28 cellular contexts compared by ENCODE assay signal in genomic region chr1:80533775-80534314, GRCh38.
DNase-seq lines count a peak whose midpoint lies in the region; ATAC-seq and TF ChIP-seq lines count a peak whose summit lies in the region.
"Had no signal": no experiment of that assay in that cellular context is flagged by ENCODE, and none has a peak within 500 bp of the region (broad histone marks: within the 10 kb centered on the region; RNA-seq: fewer than 3 reads in every experiment).

No MANE protein-coding gene starts in this region.

- H3K27me3 Mint-ChIP-seq in nephron (ENCODE audit: low read depth): no peaks in the 10 kb centered on the region
- H3K27me3 Mint-ChIP-seq in activated T-helper 1 cell treated with anti-CD3 and anti-CD28 coated beads, Interleukin-12 subunit alpha, Interleukin-12 subunit beta, Interleukin-2, Interleukin-4 antibody, amounts not matched to agents 30 ng/mL and 10 ng/mL and 1 ng/mL, durations not matched to agents 14 hours and 24 hours and 36 hours (ENCODE audit: insufficient read depth): no peaks in the 10 kb centered on the region
- H3K27me3 Mint-ChIP-seq: activated naive CD4-positive, alpha-beta T cell treated with anti-CD3 and anti-CD28 coated beads, Interleukin-2, amount 50 U/mL, for 24 hours; dendritic cell treated with granulocyte-macrophage colony-stimulating factor and Interleukin-4, amounts not matched to agents 40 ng/mL and 50 ng/mL, for 4 days; memory B cell; naive B cell; stimulated activated memory B cell treated with anti-CD40 and anti-IgM and Interleukin-4, amounts not matched to agents 10 μg/mL and 1 μg/mL and 100 μg/mL, for 72 hours had no signal

- peaks cover 26% of the 10 kb centered on the region for H3K4me1 ChIP-seq in A673 (ENCODE audit: insufficient read depth, low read length, poor library complexity, severe bottlenecking)
- H3K4me1 ChIP-seq in HUES48 (ENCODE audit: control insufficient read depth, insufficient read depth, low read length): peaks cover 53% of the 10 kb centered on the region
- H3K4me1 ChIP-seq in heart left ventricle: no peaks in the 10 kb centered on the region
- H3K4me1 ChIP-seq: Caco-2, spleen had no signal

- no TSS peak for BruUV-seq in A673 (replicated peaks; lab: Mats Ljungman, UMichigan)

- TF ChIP-seq CTCF in A673 (conservative IDR thresholded peaks at IDR 0.05; ENCODE audit: low read depth, low read length) (no peak), coronary artery (IDR thresholded peaks at IDR 0.05) (no peak), nephron (IDR thresholded peaks at IDR 0.05; ENCODE audit: unreplicated experiment in 3 of 3) (no peak), heart left ventricle (IDR thresholded peaks at IDR 0.05) (no peak)

- H3K9me3 Mint-ChIP-seq in nephron: no peaks in the 10 kb centered on the region
- no peaks in the 10 kb centered on the region for H3K9me3 Mint-ChIP-seq in activated T-helper 1 cell treated with anti-CD3 and anti-CD28 coated beads, Interleukin-12 subunit alpha, Interleukin-12 subunit beta, Interleukin-2, Interleukin-4 antibody, amounts not matched to agents 30 ng/mL and 10 ng/mL and 1 ng/mL, durations not matched to agents 14 hours and 24 hours and 36 hours
- H3K9me3 Mint-ChIP-seq: activated naive CD4-positive, alpha-beta T cell treated with anti-CD3 and anti-CD28 coated beads, Interleukin-2, amount 50 U/mL, for 24 hours; memory B cell; naive B cell; stimulated activated memory B cell treated with anti-CD40 and anti-IgM and Interleukin-4, amounts not matched to agents 10 μg/mL and 1 μg/mL and 100 μg/mL, for 72 hours had no signal

- H3K4me3 ChIP-seq in A673 (ENCODE audit: low read depth, low read length, poor library complexity, severe bottlenecking) (peak overlapping the region; percentile 25), HUES48 (ENCODE audit: low read depth, low read length) (no peak overlapping the region), coronary artery (peak overlapping the region; percentile 15), heart left ventricle (no peak overlapping the region)
- H3K4me3 ChIP-seq: BLaER1 treated with 17β-estradiol and CSF1 and Interleukin-3, amounts not matched to agents 10 nM and 100 nM; K562; ovary; spleen had no signal

- H3K4me1 Mint-ChIP-seq in nephron: peaks cover 25% of the 10 kb centered on the region
- no peaks in the 10 kb centered on the region for H3K4me1 Mint-ChIP-seq in activated T-helper 1 cell treated with anti-CD3 and anti-CD28 coated beads, Interleukin-12 subunit alpha, Interleukin-12 subunit beta, Interleukin-2, Interleukin-4 antibody, amounts not matched to agents 30 ng/mL and 10 ng/mL and 1 ng/mL, durations not matched to agents 14 hours and 24 hours and 36 hours (ENCODE audit: low read depth)
- H3K4me1 Mint-ChIP-seq: naive B cell had no signal

- no peaks in the 10 kb centered on the region for H3K9me3 ChIP-seq in A673 (ENCODE audit: low read depth, low read length, poor library complexity, severe bottlenecking)
- no peaks in the 10 kb centered on the region for H3K9me3 ChIP-seq in HUES48 (ENCODE audit: control insufficient read depth, insufficient read depth, low read length)
- no peaks in the 10 kb centered on the region for H3K9me3 ChIP-seq in heart left ventricle
- H3K9me3 ChIP-seq: BLaER1 treated with 17β-estradiol and CSF1 and Interleukin-3, amounts not matched to agents 10 nM and 100 nM; Caco-2; ovary; spleen had no signal

- peak overlapping the region; percentile 94 to 98 (median 98) for H3K27ac Mint-ChIP-seq in nephron
- H3K27ac Mint-ChIP-seq in activated T-helper 1 cell treated with anti-CD3 and anti-CD28 coated beads, Interleukin-12 subunit alpha, Interleukin-12 subunit beta, Interleukin-2, Interleukin-4 antibody, amounts not matched to agents 30 ng/mL and 10 ng/mL and 1 ng/mL, durations not matched to agents 14 hours and 24 hours and 36 hours: no peak overlapping the region
- H3K27ac Mint-ChIP-seq: activated naive CD4-positive, alpha-beta T cell treated with anti-CD3 and anti-CD28 coated beads, Interleukin-2, amount 50 U/mL, for 24 hours; dendritic cell treated with granulocyte-macrophage colony-stimulating factor and Interleukin-4, amounts not matched to agents 40 ng/mL and 50 ng/mL, for 4 days; memory B cell; stimulated activated memory B cell treated with anti-CD40 and anti-IgM and Interleukin-4, amounts not matched to agents 10 μg/mL and 1 μg/mL and 100 μg/mL, for 72 hours had no signal

- intact Hi-C loops in A673 (cut with micrococcal nuclease; ENCODE audit: unreplicated experiment) (no loop called here), heart left ventricle (cut with DNase I) (no loop called here)
- intact Hi-C loops in activated T-helper 1 cell treated with anti-CD3 and anti-CD28 coated beads, Interleukin-12 subunit alpha, Interleukin-12 subunit beta, Interleukin-2, Interleukin-4 antibody, amounts not matched to agents 30 ng/mL and 10 ng/mL and 1 ng/mL, durations not matched to agents 14 hours and 24 hours and 36 hours (cut with micrococcal nuclease): no loop called here

- CTCF ChIA-PET in A673 (lab: Charles Lee): no interaction called here

- TF ChIP-seq POLR2A in heart left ventricle (IDR thresholded peaks at IDR 0.05): no peak

- no peaks in the 10 kb centered on the region for H3K27me3 ChIP-seq in A673 (replicated peaks; ENCODE audit: insufficient read depth, low read depth, low read length, poor library complexity)
- H3K27me3 ChIP-seq in HUES48 (ENCODE audit: control insufficient read depth, insufficient read depth, low read length): no peaks in the 10 kb centered on the region
- no peaks in the 10 kb centered on the region for H3K27me3 ChIP-seq in heart left ventricle
- H3K27me3 ChIP-seq: ovary, spleen had no signal

- H3K36me3 ChIP-seq in A673 (ENCODE audit: insufficient read depth, low read length, poor library complexity, severe bottlenecking) (no peaks in the 10 kb centered on the region), HUES48 (ENCODE audit: control insufficient read depth, insufficient read depth, low read length) (no peaks in the 10 kb centered on the region), heart left ventricle (no peaks in the 10 kb centered on the region)
- H3K36me3 ChIP-seq: BLaER1 treated with 17β-estradiol and CSF1 and Interleukin-3, amounts not matched to agents 10 nM and 100 nM; ovary; spleen; WERI-Rb-1 had no signal

- H3K27ac ChIP-seq in A673 (ENCODE audit: low read depth, low read length, poor library complexity, severe bottlenecking) (peak overlapping the region; percentile 34), HUES48 (ENCODE audit: low read depth, low read length) (peak overlapping the region; percentile 72), coronary artery (no peak overlapping the region), heart left ventricle (no peak overlapping the region)
- H3K27ac ChIP-seq: BLaER1 treated with 17β-estradiol and CSF1 and Interleukin-3, amounts not matched to agents 10 nM and 100 nM; ovary; RWPE1; spleen; WERI-Rb-1 had no signal

- H3K36me3 Mint-ChIP-seq in nephron (ENCODE audit: low read depth): no peaks in the 10 kb centered on the region
- H3K36me3 Mint-ChIP-seq in activated T-helper 1 cell treated with anti-CD3 and anti-CD28 coated beads, Interleukin-12 subunit alpha, Interleukin-12 subunit beta, Interleukin-2, Interleukin-4 antibody, amounts not matched to agents 30 ng/mL and 10 ng/mL and 1 ng/mL, durations not matched to agents 14 hours and 24 hours and 36 hours (ENCODE audit: low read depth): no peaks in the 10 kb centered on the region
- H3K36me3 Mint-ChIP-seq: activated naive CD4-positive, alpha-beta T cell treated with anti-CD3 and anti-CD28 coated beads, Interleukin-2, amount 50 U/mL, for 24 hours; memory B cell; naive B cell; stimulated activated memory B cell treated with anti-CD40 and anti-IgM and Interleukin-4, amounts not matched to agents 10 μg/mL and 1 μg/mL and 100 μg/mL, for 72 hours had no signal

- peak overlapping the region; percentile 8 to 49 (median 20) for H3K4me3 Mint-ChIP-seq in nephron
- no peak overlapping the region for H3K4me3 Mint-ChIP-seq in activated T-helper 1 cell treated with anti-CD3 and anti-CD28 coated beads, Interleukin-12 subunit alpha, Interleukin-12 subunit beta, Interleukin-2, Interleukin-4 antibody, amounts not matched to agents 30 ng/mL and 10 ng/mL and 1 ng/mL, durations not matched to agents 14 hours and 24 hours and 36 hours
- H3K4me3 Mint-ChIP-seq: activated naive CD4-positive, alpha-beta T cell treated with anti-CD3 and anti-CD28 coated beads, Interleukin-2, amount 50 U/mL, for 24 hours; dendritic cell treated with granulocyte-macrophage colony-stimulating factor and Interleukin-4, amounts not matched to agents 40 ng/mL and 50 ng/mL, for 4 days; memory B cell; naive B cell; stimulated activated memory B cell treated with anti-CD40 and anti-IgM and Interleukin-4, amounts not matched to agents 10 μg/mL and 1 μg/mL and 100 μg/mL, for 72 hours had no signal

- POLR2A ChIA-PET in A673 (lab: Charles Lee; ENCODE audit: low non-redundant PET): no interaction called here

- DNase-seq in A673 (ENCODE audit: low spot score) (no peak), coronary artery (ENCODE audit: low spot score) (no peak), heart left ventricle (no peak), NOMO-1 treated with dmso at 0.1 percent for 144 hours (lab: John Stamatoyannopoulos, UW; ENCODE audit: unreplicated experiment) (no peak)
- no peak for DNase-seq in activated T-helper 1 cell treated with anti-CD3 and anti-CD28 coated beads, Interleukin-12 subunit alpha, Interleukin-12 subunit beta, Interleukin-2, Interleukin-4 antibody, amounts not matched to agents 30 ng/mL and 10 ng/mL and 1 ng/mL, durations not matched to agents 14 hours and 24 hours and 36 hours (ENCODE audit: low spot score)
- DNase-seq: Caco-2; DND-41; H7; left cardiac atrium; naive B cell; NCI-H1436; NCI-H2107; NCI-H510A treated with DMSO at 0.1 percent for 48 hours; ovary; spleen; stimulated activated CD4-positive, alpha-beta T cell treated with anti-CD3 and anti-CD28 coated beads, Interleukin-2, amount 100 ng/mL, for 48 hours; T-helper 9 cell; WERI-Rb-1 had no signal

- ATAC-seq in heart left ventricle: no peak
- ATAC-seq in HG03139 (IDR thresholded peaks at IDR 0.05; ENCODE audit: unreplicated experiment): no peak
- ATAC-seq: K562; left cardiac atrium; stimulated activated memory B cell treated with anti-CD40 and anti-IgM and Interleukin-4, amounts not matched to agents 10 μg/mL and 1 μg/mL and 100 μg/mL, for 72 hours had no signal

- WGBS in heart left ventricle, 4 donors: 37 to 46% (median 39%) methylated on average over 2 of the region's 2 CpGs

- no peak overlapping the region; the same call in 1 of the 2 replicates for H3K9ac ChIP-seq in HUES48 (ENCODE audit: low read depth, low read length)
- H3K9ac ChIP-seq: BLaER1 treated with 17β-estradiol and CSF1 and Interleukin-3, amounts not matched to agents 10 nM and 100 nM had no signal

Comparison
In these comparisons a context has a peak if more than half of its experiments do, and no peak if none do; other contexts are left out.
1. H3K27ac ChIP-seq: peak in A673 (single experiment) and HUES48 (single experiment); none in coronary artery (0 of 2) and heart left ventricle (0 of 12).
2. H3K4me3 ChIP-seq: peak in A673 (single experiment) and coronary artery (single experiment); none in HUES48 (single experiment) and heart left ventricle (0 of 12).